In the genomic region with DNA sequence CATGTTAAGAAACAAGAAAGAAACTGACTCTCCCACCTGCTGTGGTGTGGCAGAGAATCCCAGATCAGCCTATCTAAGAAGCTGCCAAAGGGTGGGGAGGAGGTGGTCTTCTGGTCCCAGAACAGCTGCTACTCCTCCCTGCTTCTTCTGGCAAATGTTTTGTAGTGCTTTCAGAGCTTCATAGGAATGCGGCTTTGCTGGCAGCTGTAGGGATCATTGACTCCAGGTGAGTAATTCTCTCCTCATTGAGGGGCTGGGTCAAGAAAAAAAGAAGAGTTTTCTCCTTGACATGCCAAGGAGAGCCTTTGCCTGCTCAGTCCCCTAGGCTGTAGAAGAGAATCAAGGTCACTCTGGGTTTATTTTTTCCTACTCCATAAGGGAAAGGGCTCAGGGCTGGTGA, we compare ENCODE assay signal across 1 cellular context.
TF ChIP-seq lines count a peak whose summit lies in the region.

No MANE protein-coding gene starts in this region.

TF ChIP-seq in GM23338, 12 proteins besides CTCF, POLR2A, EP300 and RAD21 (continued from another document):
- TF ChIP-seq, protein P1, sequence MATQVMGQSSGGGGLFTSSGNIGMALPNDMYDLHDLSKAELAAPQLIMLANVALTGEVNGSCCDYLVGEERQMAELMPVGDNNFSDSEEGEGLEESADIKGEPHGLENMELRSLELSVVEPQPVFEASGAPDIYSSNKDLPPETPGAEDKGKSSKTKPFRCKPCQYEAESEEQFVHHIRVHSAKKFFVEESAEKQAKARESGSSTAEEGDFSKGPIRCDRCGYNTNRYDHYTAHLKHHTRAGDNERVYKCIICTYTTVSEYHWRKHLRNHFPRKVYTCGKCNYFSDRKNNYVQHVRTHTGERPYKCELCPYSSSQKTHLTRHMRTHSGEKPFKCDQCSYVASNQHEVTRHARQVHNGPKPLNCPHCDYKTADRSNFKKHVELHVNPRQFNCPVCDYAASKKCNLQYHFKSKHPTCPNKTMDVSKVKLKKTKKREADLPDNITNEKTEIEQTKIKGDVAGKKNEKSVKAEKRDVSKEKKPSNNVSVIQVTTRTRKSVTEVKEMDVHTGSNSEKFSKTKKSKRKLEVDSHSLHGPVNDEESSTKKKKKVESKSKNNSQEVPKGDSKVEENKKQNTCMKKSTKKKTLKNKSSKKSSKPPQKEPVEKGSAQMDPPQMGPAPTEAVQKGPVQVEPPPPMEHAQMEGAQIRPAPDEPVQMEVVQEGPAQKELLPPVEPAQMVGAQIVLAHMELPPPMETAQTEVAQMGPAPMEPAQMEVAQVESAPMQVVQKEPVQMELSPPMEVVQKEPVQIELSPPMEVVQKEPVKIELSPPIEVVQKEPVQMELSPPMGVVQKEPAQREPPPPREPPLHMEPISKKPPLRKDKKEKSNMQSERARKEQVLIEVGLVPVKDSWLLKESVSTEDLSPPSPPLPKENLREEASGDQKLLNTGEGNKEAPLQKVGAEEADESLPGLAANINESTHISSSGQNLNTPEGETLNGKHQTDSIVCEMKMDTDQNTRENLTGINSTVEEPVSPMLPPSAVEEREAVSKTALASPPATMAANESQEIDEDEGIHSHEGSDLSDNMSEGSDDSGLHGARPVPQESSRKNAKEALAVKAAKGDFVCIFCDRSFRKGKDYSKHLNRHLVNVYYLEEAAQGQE (IDR thresholded peaks at IDR 0.05; ENCODE audit: unreplicated experiment): no peak
